In the genomic region with DNA sequence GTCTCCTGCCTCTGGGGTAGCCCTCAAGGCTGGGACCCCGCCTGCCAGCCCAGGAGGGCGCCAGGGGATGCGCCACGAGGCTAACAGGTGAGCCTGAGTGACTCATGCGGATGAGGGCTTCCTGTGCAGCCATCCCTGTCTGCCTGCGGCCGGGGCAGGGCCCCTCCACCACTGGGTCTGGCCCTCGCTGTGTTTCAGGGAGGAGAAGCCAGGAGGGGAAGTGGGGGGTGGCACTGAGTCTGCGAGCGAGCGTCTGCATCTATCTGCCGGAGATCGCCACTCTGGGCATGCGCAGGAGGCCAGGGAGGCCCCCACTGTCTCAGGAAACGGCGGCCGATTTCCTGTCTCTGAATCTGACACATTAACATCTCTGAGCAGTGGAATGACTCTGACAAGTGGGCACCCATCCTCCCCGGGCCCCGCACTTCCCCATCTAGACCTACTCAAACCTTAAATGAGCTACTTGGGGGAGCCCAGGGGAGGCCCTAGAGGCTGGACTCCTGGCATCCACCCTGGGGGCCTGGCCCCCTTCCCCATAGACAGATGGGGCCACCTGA, we compare ENCODE assay signal across 8 cellular contexts. TPM values are rescaled to one million over a fixed set of nuclear protein-coding genes. Genes with fewer than 3 reads are reported as not detected.
DNase-seq lines count a peak whose midpoint lies in the region; ATAC-seq and TF ChIP-seq lines count a peak whose summit lies in the region.

No MANE protein-coding gene starts in this region.

- peaks cover 33% of the 10 kb centered on the region for H3K4me1 Mint-ChIP-seq in activated T-helper 2 cell treated with anti-CD3 and anti-CD28 coated beads, Interferon-gamma antibody, Interleukin-2, Interleukin-4, amounts not matched to agents 10 μg/mL and 5 μg/mL and 100 μg/mL, durations not matched to agents 14 hours and 24 hours and 36 hours (ENCODE audit: low read depth)
- peaks cover 18% of the 10 kb centered on the region for H3K4me1 Mint-ChIP-seq in osteocyte (ENCODE audit: unreplicated experiment)

- peaks cover 0 to 29% (median 17%) of the 10 kb centered on the region in 11 experiments; a peak in 18 of 22 replicates for H3K36me3 ChIP-seq in BLaER1 treated with 17β-estradiol and CSF1 and Interleukin-3, amounts not matched to agents 10 nM and 100 nM
- peaks cover 4 to 12% of the 10 kb centered on the region in 2 donors for H3K36me3 ChIP-seq in thyroid gland

- peak overlapping the region; percentile 90 to 96 (median 94) for H3K27ac ChIP-seq in BLaER1 treated with 17β-estradiol and CSF1 and Interleukin-3, amounts not matched to agents 10 nM and 100 nM
- H3K27ac ChIP-seq in thyroid gland, result peak overlapping the region; percentile 76 to 84 (median 78)

- TF ChIP-seq POLR2A in thyroid gland (IDR thresholded peaks at IDR 0.05), result peak in 1 of 2 donors; percentile 7

- WGBS in thyroid gland, 2 donors, result 45 to 59% methylated on average over 16 to 19 of the region's 19 CpGs

- TF ChIP-seq CTCF in osteocyte (IDR thresholded peaks at IDR 0.05) (no peak), thyroid gland (IDR thresholded peaks at IDR 0.05) (no peak)

- H3K27ac Mint-ChIP-seq in activated T-helper 2 cell treated with anti-CD3 and anti-CD28 coated beads, Interferon-gamma antibody, Interleukin-2, Interleukin-4, amounts not matched to agents 10 μg/mL and 5 μg/mL and 100 μg/mL, durations not matched to agents 14 hours and 24 hours and 36 hours, result peak overlapping the region; percentile 95
- H3K27ac Mint-ChIP-seq in osteocyte (ENCODE audit: unreplicated experiment), result peak overlapping the region; percentile 80

- ATAC-seq in GM19351 (IDR thresholded peaks at IDR 0.05; ENCODE audit: unreplicated experiment) (peak; percentile 81), HG03460 (IDR thresholded peaks at IDR 0.05; ENCODE audit: unreplicated experiment) (peak; percentile 82)

- peak overlapping the region; percentile 78 to 87 (median 83) for H3K9ac ChIP-seq in BLaER1 treated with 17β-estradiol and CSF1 and Interleukin-3, amounts not matched to agents 10 nM and 100 nM

- H3K4me1 ChIP-seq in BLaER1 treated with 17β-estradiol and CSF1 and Interleukin-3, amounts not matched to agents 10 nM and 100 nM, result peaks cover 67 to 94% (median 88%) of the 10 kb centered on the region in 10 experiments
- peaks cover 25 to 38% of the 10 kb centered on the region in 2 donors for H3K4me1 ChIP-seq in thyroid gland

- no peaks in the 10 kb centered on the region for H4K20me1 ChIP-seq in BLaER1 treated with 17β-estradiol and CSF1 and Interleukin-3, amounts not matched to agents 10 nM and 100 nM

- H3K27me3 ChIP-seq in BLaER1 treated with 17β-estradiol and CSF1 and Interleukin-3, amounts not matched to agents 10 nM and 100 nM, result no peaks in the 10 kb centered on the region
- H3K27me3 ChIP-seq in thyroid gland, result no peaks in the 10 kb centered on the region

- peak overlapping the region; percentile 60 for H3K4me3 Mint-ChIP-seq in activated T-helper 2 cell treated with anti-CD3 and anti-CD28 coated beads, Interferon-gamma antibody, Interleukin-2, Interleukin-4, amounts not matched to agents 10 μg/mL and 5 μg/mL and 100 μg/mL, durations not matched to agents 14 hours and 24 hours and 36 hours (ENCODE audit: low read depth)
- no peak overlapping the region for H3K4me3 Mint-ChIP-seq in osteocyte (ENCODE audit: unreplicated experiment)

- H3K9me3 Mint-ChIP-seq in activated T-helper 2 cell treated with anti-CD3 and anti-CD28 coated beads, Interferon-gamma antibody, Interleukin-2, Interleukin-4, amounts not matched to agents 10 μg/mL and 5 μg/mL and 100 μg/mL, durations not matched to agents 14 hours and 24 hours and 36 hours, result no peaks in the 10 kb centered on the region
- no peaks in the 10 kb centered on the region for H3K9me3 Mint-ChIP-seq in osteocyte (ENCODE audit: unreplicated experiment)

- peak overlapping the region; percentile 95 to 99 (median 97) for H3K4me2 ChIP-seq in BLaER1 treated with 17β-estradiol and CSF1 and Interleukin-3, amounts not matched to agents 10 nM and 100 nM

- DNase-seq in RPMI7951 (ENCODE audit: low read depth) (peak; percentile 49), globus pallidus (ENCODE audit: low spot score) (peak; percentile 62), osteocyte (ENCODE audit: extremely low spot score, unreplicated experiment) (peak; percentile 91), thyroid gland (peak; percentile 69 to 76)
- peak; percentile 98 for DNase-seq in activated T-helper 2 cell treated with anti-CD3 and anti-CD28 coated beads, Interferon-gamma antibody, Interleukin-2, Interleukin-4, amounts not matched to agents 10 μg/mL and 5 μg/mL and 100 μg/mL, durations not matched to agents 14 hours and 24 hours and 36 hours (ENCODE audit: low spot score)

- H3K9me3 ChIP-seq in BLaER1 treated with 17β-estradiol and CSF1 and Interleukin-3, amounts not matched to agents 10 nM and 100 nM (replicated peaks in 1 of 11), result no peaks in the 10 kb centered on the region
- H3K9me3 ChIP-seq in thyroid gland, result no peaks in the 10 kb centered on the region

- no peaks in the 10 kb centered on the region for H3K27me3 Mint-ChIP-seq in activated T-helper 2 cell treated with anti-CD3 and anti-CD28 coated beads, Interferon-gamma antibody, Interleukin-2, Interleukin-4, amounts not matched to agents 10 μg/mL and 5 μg/mL and 100 μg/mL, durations not matched to agents 14 hours and 24 hours and 36 hours (ENCODE audit: low read depth)
- H3K27me3 Mint-ChIP-seq in osteocyte (ENCODE audit: unreplicated experiment), result no peaks in the 10 kb centered on the region

- H3K36me3 Mint-ChIP-seq in activated T-helper 2 cell treated with anti-CD3 and anti-CD28 coated beads, Interferon-gamma antibody, Interleukin-2, Interleukin-4, amounts not matched to agents 10 μg/mL and 5 μg/mL and 100 μg/mL, durations not matched to agents 14 hours and 24 hours and 36 hours (ENCODE audit: low read depth), result peaks cover 23% of the 10 kb centered on the region
- peaks cover 16% of the 10 kb centered on the region for H3K36me3 Mint-ChIP-seq in osteocyte (ENCODE audit: unreplicated experiment)

- H3K4me3 ChIP-seq in BLaER1 treated with 17β-estradiol and CSF1 and Interleukin-3, amounts not matched to agents 10 nM and 100 nM, result peak overlapping the region; percentile 23 to 61 (median 48); a peak in 19 of 20 replicates
- H3K4me3 ChIP-seq in thyroid gland (replicated peaks in 1 of 3), result no peak overlapping the region

- intact Hi-C loops in activated T-helper 2 cell treated with anti-CD3 and anti-CD28 coated beads, Interferon-gamma antibody, Interleukin-2, Interleukin-4, amounts not matched to agents 10 μg/mL and 5 μg/mL and 100 μg/mL, durations not matched to agents 14 hours and 24 hours and 36 hours (cut with micrococcal nuclease), result loop anchor here (1.0 kb wide), 2 partner anchors 20 to 46 kb away; a partner anchor contains a TSS
- intact Hi-C loops in thyroid gland (cut with DNase I), result no loop called here

RNA-seq across cellular contexts. Expression of a gene that starts 19.7 kb away (rescaled TPM):
- total RNA-seq in RPMI7951 (2014; rRNA removed; shearing (Covaris generic)), result 1.7 and 2.1 TPM in 2 replicates
- total RNA-seq in activated T-helper 2 cell treated with anti-CD3 and anti-CD28 coated beads, Interferon-gamma antibody, Interleukin-2, Interleukin-4, amounts not matched to agents 10 μg/mL and 5 μg/mL and 100 μg/mL, durations not matched to agents 14 hours and 24 hours and 36 hours, result 15.7 and 17.0 TPM in 2 replicates
- total RNA-seq in osteocyte, result 12.3 and 15.7 TPM in 2 replicates
- total RNA-seq in thyroid gland, result 1 to 10 TPM; 4.8 to 9.1 (median 9.1) TPM

RNA-seq across cellular contexts. Expression of a gene that starts 34.1 kb away (rescaled TPM):
- total RNA-seq in RPMI7951 (2014; rRNA removed; shearing (Covaris generic)), result 21.1 and 23.5 TPM in 2 replicates
- 60.6 and 64.0 TPM in 2 replicates for total RNA-seq in activated T-helper 2 cell treated with anti-CD3 and anti-CD28 coated beads, Interferon-gamma antibody, Interleukin-2, Interleukin-4, amounts not matched to agents 10 μg/mL and 5 μg/mL and 100 μg/mL, durations not matched to agents 14 hours and 24 hours and 36 hours
- total RNA-seq in osteocyte (27.4 and 29.3 TPM in 2 replicates), thyroid gland (10 to 100 TPM in 3 of 4 donors, 1 to 10 TPM in 1; 9.5 to 19.6 (median 11.6) TPM)

RNA-seq across cellular contexts. Expression of a gene that starts 41.5 kb away (rescaled TPM):
- total RNA-seq in RPMI7951 (2014; rRNA removed; shearing (Covaris generic)), result not detected in 2 replicates
- not detected in 2 replicates for total RNA-seq in activated T-helper 2 cell treated with anti-CD3 and anti-CD28 coated beads, Interferon-gamma antibody, Interleukin-2, Interleukin-4, amounts not matched to agents 10 μg/mL and 5 μg/mL and 100 μg/mL, durations not matched to agents 14 hours and 24 hours and 36 hours
- total RNA-seq in osteocyte (not detected in 2 replicates), thyroid gland (not detected)

RNA-seq across cellular contexts. Expression of a gene that starts 45.1 kb away (rescaled TPM):
- 2.3 TPM in 2 replicates for total RNA-seq in RPMI7951 (2014; rRNA removed; shearing (Covaris generic))
- 76.6 and 79.1 TPM in 2 replicates for total RNA-seq in activated T-helper 2 cell treated with anti-CD3 and anti-CD28 coated beads, Interferon-gamma antibody, Interleukin-2, Interleukin-4, amounts not matched to agents 10 μg/mL and 5 μg/mL and 100 μg/mL, durations not matched to agents 14 hours and 24 hours and 36 hours
- total RNA-seq in osteocyte, result 1.8 and 1.9 TPM in 2 replicates
- 1 to 10 TPM; 1.9 to 4.9 (median 3.4) TPM for total RNA-seq in thyroid gland

RNA-seq across cellular contexts. Expression of a gene that starts 48.2 kb away (rescaled TPM):
- total RNA-seq in RPMI7951 (2014; rRNA removed; shearing (Covaris generic)), result 3.2 and 4.2 TPM in 2 replicates
- total RNA-seq in activated T-helper 2 cell treated with anti-CD3 and anti-CD28 coated beads, Interferon-gamma antibody, Interleukin-2, Interleukin-4, amounts not matched to agents 10 μg/mL and 5 μg/mL and 100 μg/mL, durations not matched to agents 14 hours and 24 hours and 36 hours, result 0.41 TPM in 1 of 2 replicates, not detected in the other
- total RNA-seq in osteocyte (2.3 and 2.4 TPM in 2 replicates), thyroid gland (1 to 10 TPM in 1 of 4 donors, under 1 TPM in 2, not detected in 1; 0.40 to 1.4 (median 0.63) TPM)

Comparison
In these comparisons a context has a peak if more than half of its experiments do, and no peak if none do; other contexts are left out.
1. H3K4me3 ChIP-seq: peak in BLaER1 treated with 17β-estradiol and CSF1 and Interleukin-3, amounts not matched to agents 10 nM and 100 nM (10 of 10); none in thyroid gland (0 of 3).
2. Peak in every context shown above with its lines, with median percentiles within 50 percentile points of each other: DNase-seq.